10 cellular contexts compared by ENCODE assay signal in genomic region chr9:105541838-105542237, GRCh38.
DNase-seq lines count a peak whose midpoint lies in the region; ATAC-seq lines count a peak whose summit lies in the region.
"Had no signal": no experiment of that assay in that cellular context is flagged by ENCODE, and none has a peak within 500 bp of the region (broad histone marks: within the 10 kb centered on the region; RNA-seq: fewer than 3 reads in every experiment).

No MANE protein-coding gene starts in this region.

- ATAC-seq in GM21576 (IDR thresholded peaks at IDR 0.05; ENCODE audit: unreplicated experiment) (peak; percentile 89), HG03108 (IDR thresholded peaks at IDR 0.05; ENCODE audit: unreplicated experiment) (peak; percentile 82)
- ATAC-seq in stimulated activated naive CD8-positive, alpha-beta T cell treated with anti-CD3 and anti-CD28 coated beads, Interleukin-15, Interleukin-2, amounts not matched to agents 100 U/mL and 50 U/mL, for 24 hours, result peak; percentile 98
- ATAC-seq: naive thymus-derived CD4-positive, alpha-beta T cell had no signal

- H3K4me1 Mint-ChIP-seq in activated naive CD4-positive, alpha-beta T cell treated with anti-CD3 and anti-CD28 coated beads, Interleukin-2, amount 50 U/mL, for 24 hours, result peaks cover 8% of the 10 kb centered on the region

- no peaks in the 10 kb centered on the region for H3K9me3 Mint-ChIP-seq in activated naive CD4-positive, alpha-beta T cell treated with anti-CD3 and anti-CD28 coated beads, Interleukin-2, amount 50 U/mL, for 24 hours

- H3K36me3 Mint-ChIP-seq in activated naive CD4-positive, alpha-beta T cell treated with anti-CD3 and anti-CD28 coated beads, Interleukin-2, amount 50 U/mL, for 24 hours, result no peaks in the 10 kb centered on the region

- H3K27ac Mint-ChIP-seq in activated naive CD4-positive, alpha-beta T cell treated with anti-CD3 and anti-CD28 coated beads, Interleukin-2, amount 50 U/mL, for 24 hours, result peak overlapping the region; percentile 78
- H3K27ac Mint-ChIP-seq: naive thymus-derived CD4-positive, alpha-beta T cell had no signal

- DNase-seq in activated naive CD4-positive, alpha-beta T cell treated with Interleukin-2 at 50 U/mL for 16 hours, result no peak
- DNase-seq in stimulated activated naive CD8-positive, alpha-beta T cell treated with anti-CD3 and anti-CD28 coated beads, Interleukin-15, Interleukin-2, amounts not matched to agents 100 U/mL and 50 U/mL, for 24 hours, result no peak
- DNase-seq in UCSD-AML1 (lab: John Stamatoyannopoulos, UW; ENCODE audit: unreplicated experiment) (no peak), NCI-H2196 (lab: John Stamatoyannopoulos, UW; ENCODE audit: unreplicated experiment) (no peak), T-helper 9 cell (no peak)
- DNase-seq: naive thymus-derived CD4-positive, alpha-beta T cell; stimulated activated CD4-positive, alpha-beta T cell treated with anti-CD3 and anti-CD28 coated beads, Interleukin-12 subunit alpha, Interleukin-12 subunit beta, amount 100 ng/mL, for 4 hours had no signal

- no peaks in the 10 kb centered on the region for H3K27me3 Mint-ChIP-seq in activated naive CD4-positive, alpha-beta T cell treated with anti-CD3 and anti-CD28 coated beads, Interleukin-2, amount 50 U/mL, for 24 hours
- H3K27me3 Mint-ChIP-seq: naive thymus-derived CD4-positive, alpha-beta T cell had no signal

- H3K4me3 Mint-ChIP-seq in activated naive CD4-positive, alpha-beta T cell treated with anti-CD3 and anti-CD28 coated beads, Interleukin-2, amount 50 U/mL, for 24 hours, result no peak overlapping the region
- H3K4me3 Mint-ChIP-seq: naive thymus-derived CD4-positive, alpha-beta T cell had no signal
